8 cellular contexts compared by ENCODE assay signal in the genomic region with DNA sequence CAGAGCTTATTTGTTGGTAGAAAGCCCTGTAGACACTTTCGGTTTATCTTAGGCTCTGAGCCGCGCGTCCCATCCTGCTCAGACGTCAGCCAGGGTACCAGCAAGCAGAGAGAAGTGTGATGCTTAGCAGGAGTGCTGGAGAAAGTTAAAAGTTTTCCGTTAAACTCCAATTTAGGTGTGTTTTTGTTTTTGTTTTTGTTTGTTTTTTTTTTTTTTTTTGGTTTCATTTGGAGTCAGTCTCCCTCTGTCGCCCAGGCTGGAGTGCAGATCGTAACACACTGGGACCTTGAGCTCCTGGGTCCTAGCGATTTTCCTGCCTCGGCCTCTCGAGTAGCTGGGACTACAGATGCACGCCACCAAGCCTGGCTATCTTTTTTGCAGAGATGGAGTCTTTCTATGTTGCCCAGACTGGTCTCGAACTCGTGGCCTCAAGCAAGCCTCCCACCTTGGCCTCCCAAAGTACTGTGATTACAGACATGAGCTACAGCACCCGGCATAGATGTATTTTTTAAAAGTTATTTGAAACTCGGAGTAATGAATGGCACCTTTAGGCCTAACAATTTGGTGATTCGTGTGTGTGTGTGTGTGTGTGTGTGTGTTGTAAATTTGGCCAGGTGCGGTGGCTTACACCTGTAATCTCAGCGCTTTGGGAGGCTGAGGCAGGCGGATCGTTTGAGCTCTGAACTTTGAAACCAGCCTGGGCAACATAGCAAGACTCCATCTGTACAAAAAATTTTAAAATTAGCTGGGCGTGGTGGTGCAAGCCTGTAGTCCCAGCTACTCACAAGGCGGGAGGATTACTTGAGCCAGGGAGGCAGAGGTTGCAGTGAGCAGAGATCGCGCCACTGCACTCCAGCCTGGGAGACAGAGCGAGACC. TPM values are rescaled to one million over a fixed set of nuclear protein-coding genes. Genes with fewer than 3 reads are reported as not detected.
DNase-seq lines count a peak whose midpoint lies in the region; ATAC-seq, FAIRE-seq and TF ChIP-seq lines count a peak whose summit lies in the region.

No MANE protein-coding gene starts in this region.

- H4K91ac ChIP-seq in H1 (replicated peaks; ENCODE audit: insufficient read length, low read length) = no peak overlapping the region

- CTCF ChIA-PET in H1 (lab: Charles Lee; ENCODE audit: partially characterized antibody) = interaction anchor here (1.0 to 5.3 kb wide), 4 partner anchors 12 to 22 kb away, joined by 3 to 39 read pairs (median 4); no protein-coding TSS in a partner anchor

- ATAC-seq in GM19351 (IDR thresholded peaks at IDR 0.05; ENCODE audit: unreplicated experiment) = peak; percentile 32

- POLR2A ChIA-PET in H1 (lab: Charles Lee; ENCODE audit: partially characterized antibody) = interaction anchor here (0.7 to 1.7 kb wide), 7 partner anchors 9 to 175 kb away, joined by 3 to 7 read pairs (median 4); a partner anchor contains a TSS

- H4K20me1 ChIP-seq in H1 (replicated peaks in 1 of 2; ENCODE audit: control insufficient read depth in 1 of 2, insufficient read depth in 2 of 2, low read length in 2 of 2) = peaks cover 0 to 1% of the 10 kb centered on the region in 2 experiments
- no peaks in the 10 kb centered on the region for H4K20me1 ChIP-seq in osteoblast (ENCODE audit: insufficient read depth, low read length)

- H2BK120ac ChIP-seq in H1 (replicated peaks; ENCODE audit: low read depth, low read length) = no peak overlapping the region

- TF ChIP-seq EP300 in H1 (IDR thresholded peaks at IDR 0.05; ENCODE audit: borderline replicate concordance in 1 of 2, low read depth in 2 of 2, low read length in 2 of 2) = no peak

- H3K9me3 ChIP-seq in Peyer's patch (no peaks in the 10 kb centered on the region), H1 (ENCODE audit: insufficient read depth in 2 of 2, low read depth in 1 of 2, low read length in 1 of 2) (no peaks in the 10 kb centered on the region), osteoblast (ENCODE audit: low read depth, low read length) (no peaks in the 10 kb centered on the region)

- H3K27me3 ChIP-seq in Peyer's patch = no peaks in the 10 kb centered on the region
- peaks cover 0 to 5% (median 4%) of the 10 kb centered on the region in 4 experiments; a peak in 1 of 7 replicates for H3K27me3 ChIP-seq in H1 (replicated peaks in 1 of 4; ENCODE audit: control insufficient read depth in 3 of 4, extremely low read depth in 1 of 4, insufficient read depth in 3 of 4, low read length in 3 of 4)
- no peaks in the 10 kb centered on the region for H3K27me3 ChIP-seq in osteoblast (ENCODE audit: insufficient read depth, low read length)

- WGBS in H1 (ENCODE audit: extremely low coverage in 1 of 2, insufficient coverage in 1 of 2, insufficient read length in 1 of 2, insufficient replicate concordance in 2 of 2, low coverage in 1 of 2, low lambda C conversion rate in 2 of 2, missing lambda C conversion rate in 1 of 2), 2 experiments = 62% methylated on average over 26 of the region's 26 CpGs; no CpG with 5 or more reads in 1 of the 2 experiments

- H3K9ac ChIP-seq in H1 (replicated peaks in 1 of 4; ENCODE audit: extremely low read depth in 1 of 4, low read depth in 3 of 4, low read length in 3 of 4) = peak overlapping the region in 2 of 4 experiments; percentile 33 to 38; a peak in 3 of 7 replicates

- H3K18ac ChIP-seq in H1 (ENCODE audit: extremely low read depth, low read length) = peak overlapping the region; percentile 60; the same call in 1 of the 2 replicates

- peak in 1 of 2 donors; percentile 0 for TF ChIP-seq POLR2A in Peyer's patch (IDR thresholded peaks at IDR 0.05)
- TF ChIP-seq POLR2A in H1 (IDR thresholded peaks at IDR 0.05; ENCODE audit: control extremely low read depth in 1 of 2, low read depth in 2 of 2, low read length in 2 of 2) = no peak

- H2BK15ac ChIP-seq in H1 (ENCODE audit: low read length) = no peak overlapping the region

- H3K27ac ChIP-seq in 22Rv1 (peak overlapping the region; percentile 49), Peyer's patch (peak overlapping the region; percentile 71 to 93 (median 88)), H1 (ENCODE audit: low read depth, low read length) (no peak overlapping the region), osteoblast (ENCODE audit: low read depth, low read length) (peak overlapping the region; percentile 32)

- H4K5ac ChIP-seq in H1 (ENCODE audit: insufficient read length, low read depth, low read length) = no peak overlapping the region

- TF ChIP-seq CTCF in 22Rv1 (IDR thresholded peaks at IDR 0.05) (no peak), Peyer's patch (IDR thresholded peaks at IDR 0.05) (no peak), H1 (IDR thresholded peaks at IDR 0.05; ENCODE audit: control extremely low read depth in 1 of 3, insufficient read depth in 1 of 3, low read depth in 1 of 3, low read length in 3 of 3) (no peak), osteoblast (IDR thresholded peaks at IDR 0.05; ENCODE audit: extremely low read depth, low read depth, low read length) (no peak)

- H4K8ac ChIP-seq in H1 (ENCODE audit: extremely low read depth, insufficient read depth, low read length) = no peak overlapping the region; the same call in 1 of the 2 replicates

- H2BK12ac ChIP-seq in H1 (ENCODE audit: low read depth, low read length) = no peak overlapping the region

- intact Hi-C loops in posterior vena cava (cut with DNase I) = loop anchor here in 1 of 2 donors (10.0 kb wide), 1 partner anchor 185 kb away; no protein-coding TSS in a partner anchor

- no peak overlapping the region for H2BK20ac ChIP-seq in H1 (ENCODE audit: low read length)

- no peak overlapping the region for H2BK5ac ChIP-seq in H1 (ENCODE audit: low read depth, low read length)

- H3K4ac ChIP-seq in H1 (replicated peaks; ENCODE audit: insufficient read length, low read depth, low read length) = no peak overlapping the region

- peak overlapping the region; percentile 65 to 86 for H3K4me2 ChIP-seq in H1 (ENCODE audit: insufficient read depth in 1 of 2, low read depth in 2 of 2, low read length in 2 of 2)
- H3K4me2 ChIP-seq in osteoblast (ENCODE audit: insufficient read depth, low read length) = peak overlapping the region; percentile 77

- H3K23me2 ChIP-seq in H1 (ENCODE audit: low read depth, low read length) = peaks cover 9% of the 10 kb centered on the region; the same call in 1 of the 2 replicates

- H3K14ac ChIP-seq in H1 (ENCODE audit: insufficient read length) = no peak overlapping the region

- no peak overlapping the region for H3K56ac ChIP-seq in H1 (replicated peaks; ENCODE audit: insufficient read length, low read depth, low read length)

- H3K36me3 ChIP-seq in Peyer's patch = no peaks in the 10 kb centered on the region
- H3K36me3 ChIP-seq in H1 (ENCODE audit: control insufficient read depth in 2 of 4, insufficient read depth in 4 of 4, low read length in 3 of 4) = no peaks in the 10 kb centered on the region
- H3K36me3 ChIP-seq in osteoblast (ENCODE audit: insufficient read depth, low read length) = no peaks in the 10 kb centered on the region

- peak in 1 of 3 donors; percentile 74 for DNase-seq in Peyer's patch
- DNase-seq in H1 (ENCODE audit: low read depth in 1 of 2, low spot score in 2 of 2) = no peak
- no peak for DNase-seq in osteoblast (ENCODE audit: insufficient read length, low spot score, missing footprints)
- no peak for DNase-seq in posterior vena cava (ENCODE audit: low spot score)
- DNase-seq in NCI-H1092 (lab: John Stamatoyannopoulos, UW) = no peak
- no peak for DNase-seq in middle frontal gyrus (ENCODE audit: extremely low spot score, low spot score)

- H3K79me2 ChIP-seq in H1 (ENCODE audit: control insufficient read depth in 1 of 2, insufficient read depth in 2 of 2, low read length in 2 of 2) = no peaks in the 10 kb centered on the region
- peaks cover 19% of the 10 kb centered on the region for H3K79me2 ChIP-seq in osteoblast (ENCODE audit: insufficient read depth, low read length)

- TF ChIP-seq RAD21 in H1 (IDR thresholded peaks at IDR 0.05 in 1 of 2, conservative IDR thresholded peaks at IDR 0.05 in 1 of 2; ENCODE audit: low read depth in 2 of 2, low read length in 2 of 2) = no peak

- no peak overlapping the region for H2AK5ac ChIP-seq in H1 (ENCODE audit: low read depth, low read length)

- H3K4me1 ChIP-seq in Peyer's patch = peaks cover 0 to 5% (median 2%) of the 10 kb centered on the region in 4 donors
- H3K4me1 ChIP-seq in H1 (replicated peaks in 1 of 4; ENCODE audit: control insufficient read depth in 3 of 4, insufficient read depth in 4 of 4, low read length in 3 of 4) = peaks cover 0 to 7% (median 5%) of the 10 kb centered on the region in 4 experiments; a peak in 6 of 7 replicates
- peaks cover 11% of the 10 kb centered on the region for H3K4me1 ChIP-seq in osteoblast (ENCODE audit: insufficient read depth, low read length)

- no peak for FAIRE-seq in H1 (lab: Jason Lieb, UNC)

- H3K79me1 ChIP-seq in H1 (ENCODE audit: low read depth, low read length) = no peaks in the 10 kb centered on the region

- H3K4me3 ChIP-seq in Peyer's patch (peak overlapping the region; percentile 72 to 96 (median 83)), H1 (ENCODE audit: extremely low read depth in 1 of 4, insufficient read depth in 2 of 4, low read depth in 3 of 4, low read length in 4 of 4) (peak overlapping the region; percentile 60 to 95 (median 75)), osteoblast (ENCODE audit: insufficient read depth, low read length) (peak overlapping the region; percentile 76)

- H2AFZ ChIP-seq in H1 (ENCODE audit: low read length) (0 out of 2 replicates have a peak overlapping the region, but pooled peaks have one; percentile 1), osteoblast (ENCODE audit: low read length) (peak overlapping the region; percentile 87)

- H3K23ac ChIP-seq in H1 (ENCODE audit: insufficient read length) = no peak overlapping the region

RNA-seq across cellular contexts. Expression of a gene that starts 1.3 kb away (rescaled TPM):
- total RNA-seq in Peyer's patch (10 to 100 TPM in 1 of 4 donors, 1 to 10 TPM in 3; 2.3 to 38.8 (median 6.9) TPM), osteoblast (24.2 and 25.7 TPM in 2 replicates), posterior vena cava (10 to 100 TPM; 27.0 to 29.2 TPM)
- 93.0 and 108 TPM in 2 replicates for total RNA-seq in H1 (2021; fragmentation: NEBNext Ultra II Directional; extraction: Animal tissue kit (Norgen Biotek cat#: 25700))
- polyA plus RNA-seq in H1 (2011; rRNA removed) = 49.8 and 51.8 TPM in 2 replicates
- 46.9 TPM for polyA plus RNA-seq in H1 (2011; cell fraction: cytosol; rRNA removed)
- polyA plus RNA-seq in H1 (2011; cell fraction: nucleus; rRNA removed) = 82.4 TPM
- polyA plus RNA-seq in H1 (2012, experiment 1 of 2) = 45.1 to 56.3 TPM (median 52.4 TPM) in 4 replicates
- 7.2 TPM for polyA plus RNA-seq in H1 (2012, experiment 2 of 2)
- polyA plus RNA-seq in H1 (2013, experiment 1 of 2) = 39.9 TPM
- polyA plus RNA-seq in H1 (2013, experiment 2 of 2) = 36.5 TPM
- 114 and 116 TPM in 2 replicates for polyA minus RNA-seq in H1 (2011; rRNA and poly(A)+ RNA removed)
- 59.2 TPM for polyA minus RNA-seq in H1 (2011; cell fraction: cytosol; rRNA and poly(A)+ RNA removed)
- 67.7 TPM for polyA minus RNA-seq in H1 (2011; cell fraction: nucleus; rRNA and poly(A)+ RNA removed)

RNA-seq across cellular contexts. Expression of a gene that starts 32.0 kb away (rescaled TPM):
- not detected for total RNA-seq in Peyer's patch
- 14.8 and 14.9 TPM in 2 replicates for total RNA-seq in H1 (2021; fragmentation: NEBNext Ultra II Directional; extraction: Animal tissue kit (Norgen Biotek cat#: 25700))
- polyA plus RNA-seq in H1 (2011; rRNA removed) = 5.4 and 8.7 TPM in 2 replicates
- polyA plus RNA-seq in H1 (2011; cell fraction: cytosol; rRNA removed) = 4.8 TPM
- 9.3 TPM for polyA plus RNA-seq in H1 (2011; cell fraction: nucleus; rRNA removed)
- 14.6 to 19.9 TPM (median 17.0 TPM) in 4 replicates for polyA plus RNA-seq in H1 (2012, experiment 1 of 2)
- polyA plus RNA-seq in H1 (2012, experiment 2 of 2) = 44.7 TPM
- polyA plus RNA-seq in H1 (2013, experiment 1 of 2) = 70.5 TPM
- 86.8 TPM for polyA plus RNA-seq in H1 (2013, experiment 2 of 2)
- polyA minus RNA-seq in H1 (2011; rRNA and poly(A)+ RNA removed) = 3.2 and 3.3 TPM in 2 replicates
- polyA minus RNA-seq in H1 (2011; cell fraction: cytosol; rRNA and poly(A)+ RNA removed) = 7.8 TPM
- 1.6 TPM for polyA minus RNA-seq in H1 (2011; cell fraction: nucleus; rRNA and poly(A)+ RNA removed)
- total RNA-seq in osteoblast = 1.1 and 1.5 TPM in 2 replicates
- total RNA-seq in posterior vena cava = under 1 TPM; 0.97 to 1.00 TPM
